Comparison of ENCODE assay signal across 27 cellular contexts in genomic region chr3:191282262-191283215, GRCh38. TPM values are rescaled to one million over a fixed set of nuclear protein-coding genes. Genes with fewer than 3 reads are reported as not detected.
DNase-seq lines count a peak whose midpoint lies in the region; ATAC-seq, FAIRE-seq and TF ChIP-seq lines count a peak whose summit lies in the region.
"Had no signal": no experiment of that assay in that cellular context is flagged by ENCODE, and none has a peak within 500 bp of the region (broad histone marks: within the 10 kb centered on the region; RNA-seq: fewer than 3 reads in every experiment).

No MANE protein-coding gene starts in this region.

- H3K79me2 ChIP-seq in PC-3 (ENCODE audit: low read length) = no peaks in the 10 kb centered on the region

- H3F3A ChIP-seq in PC-3 (ENCODE audit: low read length, unreplicated experiment) = no peaks in the 10 kb centered on the region

- H3K9me3 ChIP-seq in PC-3 (ENCODE audit: low read length) (no peaks in the 10 kb centered on the region), body of pancreas (no peaks in the 10 kb centered on the region)
- H3K9me3 ChIP-seq: BLaER1, breast epithelium, Caco-2, gastrocnemius medialis had no signal

- H3K27me3 ChIP-seq in PC-3 (ENCODE audit: low read length) = no peaks in the 10 kb centered on the region
- no peaks in the 10 kb centered on the region for H3K27me3 ChIP-seq in body of pancreas
- H3K27me3 ChIP-seq: BLaER1, breast epithelium, gastrocnemius medialis had no signal

- no peak for ATAC-seq in natural killer cell treated with Interleukin-12 subunit alpha and Interleukin-12 subunit beta and Interleukin-15 and Interleukin-18, amount 100 ng/mL, for 72 hours
- ATAC-seq in natural killer cell (no peak), PC-3 (peak; percentile 95), body of pancreas (no peak), HG03139 (IDR thresholded peaks at IDR 0.05; ENCODE audit: unreplicated experiment) (no peak)
- ATAC-seq: gastrocnemius medialis had no signal

- no peak for DNase-seq in natural killer cell treated with Interleukin-12 subunit alpha and Interleukin-12 subunit beta and Interleukin-15 and Interleukin-18, amount 100 ng/mL, for 72 hours (ENCODE audit: low spot score)
- DNase-seq in natural killer cell = no peak
- DNase-seq in PC-3 = peak; percentile 30
- DNase-seq in fibroblast of the aortic adventitia (ENCODE audit: low read depth) = peak; percentile 38
- no peak for DNase-seq in GM12892 (ENCODE audit: insufficient read length)
- no peak for DNase-seq in body of pancreas
- DNase-seq in Calu3 = no peak
- DNase-seq: activated CD4-positive, alpha-beta T cell treated with anti-CD3 and anti-CD28 coated beads, Interleukin-2, amount 10 ng/mL, durations not matched to agents 7 days and 5 days; Caco-2; gastrocnemius medialis; kidney glomerular epithelial cell; mammary epithelial cell; NCI-H1092; NCI-H510A treated with DMSO at 0.1 percent for 48 hours; retina; stimulated activated CD4-positive, alpha-beta T cell treated with anti-CD3 and anti-CD28 coated beads, Interleukin-15, amount 100 ng/mL, for 24 hours; substantia nigra had no signal

- H2AFZ ChIP-seq in PC-3 (ENCODE audit: low read length) = no peak overlapping the region; the same call in 1 of the 2 replicates

- no peaks in the 10 kb centered on the region for H3K9me2 ChIP-seq in PC-3 (replicated peaks; ENCODE audit: low read length)

- H3K4me1 ChIP-seq in PC-3 (ENCODE audit: insufficient read depth, low read length) (peaks cover 14% of the 10 kb centered on the region), body of pancreas (no peaks in the 10 kb centered on the region)
- H3K4me1 ChIP-seq: BLaER1, breast epithelium, Caco-2, gastrocnemius medialis had no signal

- POLR2A ChIA-PET in PC-3 (lab: Charles Lee; ENCODE audit: unreplicated experiment) = interaction anchor here (0.5 to 0.6 kb wide), 3 partner anchors 54 to 95 kb away, joined by 3 to 5 read pairs (median 4); no protein-coding TSS in a partner anchor

- CTCF ChIA-PET in PC-3 (lab: Charles Lee) (no interaction called here), Calu3 (lab: Charles Lee) (interaction anchor here (0.6 kb wide), 1 partner anchor 149 kb away, joined by 3 read pairs; no protein-coding TSS in a partner anchor)

- H3K36me3 Mint-ChIP-seq in natural killer cell treated with Interleukin-12 subunit alpha and Interleukin-12 subunit beta and Interleukin-15 and Interleukin-18, amount 100 ng/mL, for 72 hours = no peaks in the 10 kb centered on the region
- H3K36me3 Mint-ChIP-seq in natural killer cell (no peaks in the 10 kb centered on the region), Calu3 (ENCODE audit: insufficient read depth, unreplicated experiment) (no peaks in the 10 kb centered on the region)

- no peaks in the 10 kb centered on the region for H3K9me3 Mint-ChIP-seq in natural killer cell treated with Interleukin-12 subunit alpha and Interleukin-12 subunit beta and Interleukin-15 and Interleukin-18, amount 100 ng/mL, for 72 hours
- H3K9me3 Mint-ChIP-seq in natural killer cell (peaks cover 0 to 2% of the 10 kb centered on the region in 2 donors), Calu3 (ENCODE audit: low read depth, unreplicated experiment) (no peaks in the 10 kb centered on the region)
- H3K9me3 Mint-ChIP-seq: activated CD4-positive, alpha-beta T cell treated with anti-CD3 and anti-CD28 coated beads, Interleukin-2, amount 10 ng/mL, durations not matched to agents 7 days and 5 days; activated T-helper 2 cell treated with anti-CD3 and anti-CD28 coated beads, Interferon-gamma antibody, Interleukin-2, Interleukin-4, amounts not matched to agents 10 μg/mL and 5 μg/mL and 100 μg/mL, durations not matched to agents 14 hours and 24 hours and 36 hours; dendritic cell treated with granulocyte-macrophage colony-stimulating factor and Interleukin-4, amounts not matched to agents 40 ng/mL and 50 ng/mL, for 4 days had no signal

- no peak overlapping the region for H3K27ac Mint-ChIP-seq in natural killer cell treated with Interleukin-12 subunit alpha and Interleukin-12 subunit beta and Interleukin-15 and Interleukin-18, amount 100 ng/mL, for 72 hours
- H3K27ac Mint-ChIP-seq in natural killer cell = no peak overlapping the region
- no peak overlapping the region for H3K27ac Mint-ChIP-seq in Calu3 (ENCODE audit: unreplicated experiment)
- H3K27ac Mint-ChIP-seq: activated CD4-positive, alpha-beta T cell treated with anti-CD3 and anti-CD28 coated beads, Interleukin-2, amount 10 ng/mL, durations not matched to agents 7 days and 5 days; activated T-helper 2 cell treated with anti-CD3 and anti-CD28 coated beads, Interferon-gamma antibody, Interleukin-2, Interleukin-4, amounts not matched to agents 10 μg/mL and 5 μg/mL and 100 μg/mL, durations not matched to agents 14 hours and 24 hours and 36 hours; dendritic cell treated with granulocyte-macrophage colony-stimulating factor and Interleukin-4, amounts not matched to agents 40 ng/mL and 50 ng/mL, for 4 days had no signal

- H3K4me3 ChIP-seq in PC-3 (ENCODE audit: low read length) = no peak overlapping the region
- no peak overlapping the region for H3K4me3 ChIP-seq in fibroblast of the aortic adventitia (ENCODE audit: low read depth, low read length)
- H3K4me3 ChIP-seq in body of pancreas = no peak overlapping the region
- H3K4me3 ChIP-seq: BLaER1, breast epithelium, gastrocnemius medialis had no signal

- BruUV-seq in PC-3 (replicated peaks; lab: Mats Ljungman, UMichigan) (no TSS peak), Calu3 (replicated peaks; lab: Mats Ljungman, UMichigan) (no TSS peak)

- peaks cover 0 to 13% of the 10 kb centered on the region in 2 donors for H3K27me3 Mint-ChIP-seq in natural killer cell treated with Interleukin-12 subunit alpha and Interleukin-12 subunit beta and Interleukin-15 and Interleukin-18, amount 100 ng/mL, for 72 hours
- H3K27me3 Mint-ChIP-seq in natural killer cell (ENCODE audit: low read depth in 2 of 2) (peaks cover 3 to 6% of the 10 kb centered on the region in 2 donors), Calu3 (ENCODE audit: unreplicated experiment) (no peaks in the 10 kb centered on the region)

- H3K4me3 Mint-ChIP-seq in natural killer cell treated with Interleukin-12 subunit alpha and Interleukin-12 subunit beta and Interleukin-15 and Interleukin-18, amount 100 ng/mL, for 72 hours = peak overlapping the region; percentile 11
- H3K4me3 Mint-ChIP-seq in natural killer cell (no peak overlapping the region), Calu3 (ENCODE audit: low read depth, unreplicated experiment) (no peak overlapping the region)
- H3K4me3 Mint-ChIP-seq: activated CD4-positive, alpha-beta T cell treated with anti-CD3 and anti-CD28 coated beads, Interleukin-2, amount 10 ng/mL, durations not matched to agents 7 days and 5 days; dendritic cell treated with granulocyte-macrophage colony-stimulating factor and Interleukin-4, amounts not matched to agents 40 ng/mL and 50 ng/mL, for 4 days had no signal

- H3K36me3 ChIP-seq in PC-3 (ENCODE audit: low read depth, low read length) (no peaks in the 10 kb centered on the region), body of pancreas (replicated peaks in 1 of 2; ENCODE audit: insufficient read depth in 1 of 2, low read depth in 2 of 2) (no peaks in the 10 kb centered on the region)
- H3K36me3 ChIP-seq: BLaER1, breast epithelium, gastrocnemius medialis had no signal

- TF ChIP-seq POLR2A in GM12892 (IDR thresholded peaks at IDR 0.05; ENCODE audit: low read depth, low read length) = no peak
- TF ChIP-seq POLR2A in body of pancreas (IDR thresholded peaks at IDR 0.05) = no peak

- TF ChIP-seq CTCF in natural killer cell (IDR thresholded peaks at IDR 0.05) (no peak), PC-3 (conservative IDR thresholded peaks at IDR 0.05; ENCODE audit: low read depth, low read length) (no peak), fibroblast of the aortic adventitia (IDR thresholded peaks at IDR 0.05; ENCODE audit: insufficient read depth, low read length) (no peak), body of pancreas (IDR thresholded peaks at IDR 0.05) (no peak), Calu3 (IDR thresholded peaks at IDR 0.05; ENCODE audit: unreplicated experiment) (no peak)

- intact Hi-C loops in natural killer cell (cut with micrococcal nuclease) (no loop called here), PC-3 (cut with micrococcal nuclease) (loop anchor here (2.0 kb wide), 1 partner anchor 46 kb away; the partner anchor contains the start of gene CCDC50), body of pancreas (cut with DNase I) (no loop called here), Calu3 (cut with micrococcal nuclease; ENCODE audit: unreplicated experiment) (no loop called here)

- FAIRE-seq in GM12892 (lab: Jason Lieb, UNC) = no peak
- FAIRE-seq: A204.1, H1, urothelium cell line had no signal

- no peaks in the 10 kb centered on the region for H4K20me1 ChIP-seq in PC-3 (ENCODE audit: low read length)
- H4K20me1 ChIP-seq: BLaER1 had no signal

- H3K9ac ChIP-seq in PC-3 (ENCODE audit: low read length) = no peak overlapping the region
- H3K9ac ChIP-seq: BLaER1, KMS-11 had no signal

- peaks cover 0 to 6% of the 10 kb centered on the region in 2 donors for H3K4me1 Mint-ChIP-seq in natural killer cell treated with Interleukin-12 subunit alpha and Interleukin-12 subunit beta and Interleukin-15 and Interleukin-18, amount 100 ng/mL, for 72 hours (ENCODE audit: low read depth in 2 of 2)
- H3K4me1 Mint-ChIP-seq in natural killer cell (no peaks in the 10 kb centered on the region), Calu3 (ENCODE audit: low read depth, unreplicated experiment) (peaks cover 18% of the 10 kb centered on the region)
- H3K4me1 Mint-ChIP-seq: activated CD4-positive, alpha-beta T cell treated with anti-CD3 and anti-CD28 coated beads, Interleukin-2, amount 10 ng/mL, durations not matched to agents 7 days and 5 days had no signal

- peak overlapping the region; percentile 21; the same call in 1 of the 2 replicates for H3K4me2 ChIP-seq in PC-3 (ENCODE audit: low read length)
- H3K4me2 ChIP-seq: BLaER1, KMS-11 had no signal

- no peak overlapping the region for H3K27ac ChIP-seq in PC-3 (ENCODE audit: low read length)
- H3K27ac ChIP-seq in body of pancreas = no peak overlapping the region
- H3K27ac ChIP-seq: BLaER1, breast epithelium, gastrocnemius medialis, KMS-11, RWPE1 had no signal

- WGBS in body of pancreas, 2 donors = 45 to 49% methylated on average over 4 of the region's 4 CpGs

RNA-seq across cellular contexts. Expression of gene CCDC50, which starts 46.7 kb away (rescaled TPM):
- total RNA-seq in natural killer cell treated with Interleukin-12 subunit alpha and Interleukin-12 subunit beta and Interleukin-15 and Interleukin-18, amount 100 ng/mL, for 72 hours = 10 to 100 TPM; 24.4 to 27.7 TPM
- 10 to 100 TPM; 19.9 to 27.3 (median 22.6) TPM for total RNA-seq in natural killer cell
- 68.4 and 80.9 TPM in 2 replicates for total RNA-seq in PC-3 (2014; rRNA removed)
- total RNA-seq in fibroblast of the aortic adventitia (ENCODE audit: low replicate concordance) = 84.6 and 199 TPM in 2 replicates
- 42.6 TPM for polyA plus RNA-seq in GM12892 (2012; ENCODE audit: missing spikeins)
- 10 to 100 TPM; 51.1 to 89.3 TPM for total RNA-seq in body of pancreas
- 124 and 134 TPM in 2 replicates for total RNA-seq in Calu3 (2022)

RNA-seq across cellular contexts. Expression of gene UTS2B, which starts 47.8 kb away (rescaled TPM):
- total RNA-seq in natural killer cell treated with Interleukin-12 subunit alpha and Interleukin-12 subunit beta and Interleukin-15 and Interleukin-18, amount 100 ng/mL, for 72 hours = not detected
- total RNA-seq in natural killer cell = under 1 TPM in 1 of 3 donors, not detected in 2; 0.47 TPM
- 1.2 TPM in 1 of 2 replicates, not detected in the other for total RNA-seq in PC-3 (2014; rRNA removed)
- 1.3 TPM in 1 of 2 replicates, not detected in the other for total RNA-seq in fibroblast of the aortic adventitia (ENCODE audit: low replicate concordance)
- not detected for polyA plus RNA-seq in GM12892 (2012; ENCODE audit: missing spikeins)
- not detected for total RNA-seq in body of pancreas
- total RNA-seq in Calu3 (2022) = 1.5 and 1.6 TPM in 2 replicates
- total RNA-seq: gastrocnemius medialis, H1 had no signal
- polyA plus RNA-seq: H1 had no signal

Comparison
In these comparisons a context has a peak if more than half of its experiments do, and no peak if none do; other contexts are left out.
1. DNase-seq: peak in PC-3 (single experiment) and fibroblast of the aortic adventitia (single experiment); none in natural killer cell treated with Interleukin-12 subunit alpha and Interleukin-12 subunit beta and Interleukin-15 and Interleukin-18, amount 100 ng/mL, for 72 hours (single experiment), natural killer cell (single experiment), GM12892 (single experiment), body of pancreas (0 of 4) and Calu3 (single experiment).